Comparison of ENCODE assay signal across 8 cellular contexts in genomic region chr3:121431717-121432517, GRCh38.
DNase-seq lines count a peak whose midpoint lies in the region; ATAC-seq and TF ChIP-seq lines count a peak whose summit lies in the region.

No MANE protein-coding gene starts in this region.

- CTCF ChIA-PET in Calu3 (lab: Charles Lee), result interaction anchor here (0.7 kb wide), 1 partner anchor 60 kb away, joined by 7 read pairs; no protein-coding TSS in a partner anchor

- H3K36me3 ChIP-seq in rectal smooth muscle tissue (ENCODE audit: control insufficient read depth, insufficient read depth, low read length), result no peaks in the 10 kb centered on the region

- H3K36me3 Mint-ChIP-seq in Calu3 (ENCODE audit: insufficient read depth, unreplicated experiment), result no peaks in the 10 kb centered on the region
- H3K36me3 Mint-ChIP-seq in activated CD4-positive, alpha-beta T cell treated with anti-CD3 and anti-CD28 coated beads, Interleukin-2, amount 10 ng/mL, durations not matched to agents 24 days and 14 days (ENCODE audit: low read depth), result peaks cover 44% of the 10 kb centered on the region

- no peak overlapping the region for H3K4me3 Mint-ChIP-seq in Calu3 (ENCODE audit: low read depth, unreplicated experiment)
- peak overlapping the region; percentile 25 for H3K4me3 Mint-ChIP-seq in activated CD4-positive, alpha-beta T cell treated with anti-CD3 and anti-CD28 coated beads, Interleukin-2, amount 10 ng/mL, durations not matched to agents 24 days and 14 days

- no peaks in the 10 kb centered on the region for H3K4me1 ChIP-seq in rectal smooth muscle tissue (ENCODE audit: control insufficient read depth, insufficient read depth, low read length)

- DNase-seq in Calu3, result peak; percentile 5
- DNase-seq in activated CD4-positive, alpha-beta T cell treated with anti-CD3 and anti-CD28 coated beads, Interleukin-2, amount 10 ng/mL, durations not matched to agents 24 days and 14 days, result peak; percentile 90
- peak; percentile 37 to 64 for DNase-seq in erythroblast (lab: John Stamatoyannopoulos, UW)
- DNase-seq in NCI-H2227 (lab: John Stamatoyannopoulos, UW; ENCODE audit: unreplicated experiment), result no peak
- no peak for DNase-seq in omental fat pad (ENCODE audit: low spot score)

- BruUV-seq in Calu3 (replicated peaks; lab: Mats Ljungman, UMichigan), result no TSS peak

- H3K27me3 Mint-ChIP-seq in Calu3 (ENCODE audit: unreplicated experiment), result no peaks in the 10 kb centered on the region
- no peaks in the 10 kb centered on the region for H3K27me3 Mint-ChIP-seq in activated CD4-positive, alpha-beta T cell treated with anti-CD3 and anti-CD28 coated beads, Interleukin-2, amount 10 ng/mL, durations not matched to agents 24 days and 14 days

- no peaks in the 10 kb centered on the region for H3K4me1 Mint-ChIP-seq in Calu3 (ENCODE audit: low read depth, unreplicated experiment)
- peaks cover 18% of the 10 kb centered on the region for H3K4me1 Mint-ChIP-seq in activated CD4-positive, alpha-beta T cell treated with anti-CD3 and anti-CD28 coated beads, Interleukin-2, amount 10 ng/mL, durations not matched to agents 24 days and 14 days

- H3K9me3 Mint-ChIP-seq in Calu3 (ENCODE audit: low read depth, unreplicated experiment), result no peaks in the 10 kb centered on the region
- H3K9me3 Mint-ChIP-seq in activated CD4-positive, alpha-beta T cell treated with anti-CD3 and anti-CD28 coated beads, Interleukin-2, amount 10 ng/mL, durations not matched to agents 24 days and 14 days, result no peaks in the 10 kb centered on the region

- no peak for TF ChIP-seq CTCF in Calu3 (IDR thresholded peaks at IDR 0.05; ENCODE audit: unreplicated experiment)
- TF ChIP-seq CTCF in omental fat pad (IDR thresholded peaks at IDR 0.05), result no peak

- intact Hi-C loops in Calu3 (cut with micrococcal nuclease; ENCODE audit: unreplicated experiment), result no loop called here
- intact Hi-C loops in activated CD4-positive, alpha-beta T cell treated with anti-CD3 and anti-CD28 coated beads, Interleukin-2, amount 10 ng/mL, durations not matched to agents 24 days and 14 days (cut with micrococcal nuclease), result no loop called here

- no peak overlapping the region for H3K27ac ChIP-seq in rectal smooth muscle tissue (ENCODE audit: low read depth, low read length)

- TF ChIP-seq POLR2A in erythroblast (IDR thresholded peaks at IDR 0.05; ENCODE audit: low read length), result no peak

- ATAC-seq in GM19455 (IDR thresholded peaks at IDR 0.05; ENCODE audit: unreplicated experiment), result peak; percentile 87
- peak; percentile 84 for ATAC-seq in HG03558 (IDR thresholded peaks at IDR 0.05; ENCODE audit: extremely low read depth, unreplicated experiment)
- no peak for ATAC-seq in omental fat pad (ENCODE audit: low FRiP score)

- H3K9ac ChIP-seq in rectal smooth muscle tissue (ENCODE audit: low read length), result no peak overlapping the region

- peak overlapping the region; percentile 38 for H3K4me3 ChIP-seq in rectal smooth muscle tissue (ENCODE audit: low read length)

- no peak overlapping the region for H3K27ac Mint-ChIP-seq in Calu3 (ENCODE audit: unreplicated experiment)
- H3K27ac Mint-ChIP-seq in activated CD4-positive, alpha-beta T cell treated with anti-CD3 and anti-CD28 coated beads, Interleukin-2, amount 10 ng/mL, durations not matched to agents 24 days and 14 days, result peak overlapping the region; percentile 32

- H3K27me3 ChIP-seq in rectal smooth muscle tissue (ENCODE audit: control insufficient read depth, insufficient read depth, low read length), result no peaks in the 10 kb centered on the region

Comparison
In these comparisons a context has a peak if more than half of its experiments do, and no peak if none do; other contexts are left out.
1. DNase-seq: peak in Calu3 (single experiment), activated CD4-positive, alpha-beta T cell treated with anti-CD3 and anti-CD28 coated beads, Interleukin-2, amount 10 ng/mL, durations not matched to agents 24 days and 14 days (single experiment) and erythroblast (2 of 2); none in NCI-H2227 (single experiment) and omental fat pad (single experiment).